In genomic region chr11:65115361-65116082, GRCh38 we compare ENCODE assay signal across 12 cellular contexts. TPM values are rescaled to one million over a fixed set of nuclear protein-coding genes. Genes with fewer than 3 reads are reported as not detected.
DNase-seq lines count a peak whose midpoint lies in the region; ATAC-seq, FAIRE-seq and TF ChIP-seq lines count a peak whose summit lies in the region.
"Had no signal": no experiment of that assay in that cellular context is flagged by ENCODE, and none has a peak within 500 bp of the region (broad histone marks: within the 10 kb centered on the region; RNA-seq: fewer than 3 reads in every experiment).

No MANE protein-coding gene starts in this region.

- no peak overlapping the region for H2BK5ac ChIP-seq in H9 (ENCODE audit: insufficient read length, low read length)

- H3K79me1 ChIP-seq in H9 (ENCODE audit: insufficient read depth, low read depth, low read length, poor library complexity, severe bottlenecking), result no peaks in the 10 kb centered on the region

- H3K27me3 Mint-ChIP-seq in H9 (ENCODE audit: low read depth), result peaks cover 1% of the 10 kb centered on the region; the same call in 1 of the 2 replicates
- H3K27me3 Mint-ChIP-seq in activated T-helper 2 cell treated with anti-CD3 and anti-CD28 coated beads, Interferon-gamma antibody, Interleukin-2, Interleukin-4, amounts not matched to agents 10 μg/mL and 5 μg/mL and 100 μg/mL, durations not matched to agents 14 hours and 24 hours and 36 hours (ENCODE audit: low read depth), result no peaks in the 10 kb centered on the region
- H3K27me3 Mint-ChIP-seq in naive B cell, result no peaks in the 10 kb centered on the region

- no peak overlapping the region for H3K18ac ChIP-seq in H9 (ENCODE audit: insufficient read length, low read depth, low read length)

- H4K5ac ChIP-seq in H9 (ENCODE audit: insufficient read length, low read depth, low read length), result no peak overlapping the region

- no peak overlapping the region for H2AFZ ChIP-seq in H9 (ENCODE audit: low read length)

- no peak overlapping the region for H3K4me3 ChIP-seq in A549

- TF ChIP-seq POLR2A in A549 (IDR thresholded peaks at IDR 0.05; ENCODE audit: low read length), result peak; percentile 23; the same call in 1 of the 2 replicates

- H3K23ac ChIP-seq in H9 (ENCODE audit: insufficient read length, low read depth, low read length), result no peak overlapping the region

- no peak for TF ChIP-seq CTCF in A549 (IDR thresholded peaks at IDR 0.05)
- TF ChIP-seq CTCF in H9 (conservative IDR thresholded peaks at IDR 0.05), result no peak

- H3K36me3 Mint-ChIP-seq in H9 (ENCODE audit: insufficient read depth in 1 of 3, low read depth in 3 of 3) (peaks cover 15 to 51% (median 49%) of the 10 kb centered on the region in 3 experiments), naive B cell (peaks cover 5 to 7% of the 10 kb centered on the region in 2 donors)
- H3K36me3 Mint-ChIP-seq in activated T-helper 2 cell treated with anti-CD3 and anti-CD28 coated beads, Interferon-gamma antibody, Interleukin-2, Interleukin-4, amounts not matched to agents 10 μg/mL and 5 μg/mL and 100 μg/mL, durations not matched to agents 14 hours and 24 hours and 36 hours (ENCODE audit: low read depth), result peaks cover 47% of the 10 kb centered on the region

- H3K27me3 ChIP-seq in H9 (ENCODE audit: insufficient read depth, low read length), result no peaks in the 10 kb centered on the region

- H4K91ac ChIP-seq in H9 (ENCODE audit: insufficient read length, low read depth, low read length), result no peak overlapping the region

- H2BK15ac ChIP-seq in H9 (ENCODE audit: low read depth, low read length), result no peak overlapping the region

- CTCF ChIA-PET in A549 (lab: Yijun Ruan, JAX), result interaction anchor here (0.8 kb wide), 1 partner anchor 328 kb away, joined by 3 read pairs; no protein-coding TSS in a partner anchor

- POLR2A ChIA-PET in A549 (lab: Yijun Ruan, JAX), result interaction anchor here (0.6 kb wide), 1 partner anchor 144 kb away, joined by 4 read pairs; no protein-coding TSS in a partner anchor

- H3K4me2 ChIP-seq in A549 (peak overlapping the region; percentile 92), H9 (ENCODE audit: insufficient read depth, insufficient read length, low read length) (no peak overlapping the region)

- DNase-seq in A549 (ENCODE audit: low read depth in 1 of 2, low spot score in 1 of 2) (no peak), H9 (peak; percentile 27), naive B cell (no peak), NCI-H226 (no peak), NCI-H526 treated with DMSO at 0.1 percent for 48 hours (lab: John Stamatoyannopoulos, UW) (no peak)
- DNase-seq in activated T-helper 2 cell treated with anti-CD3 and anti-CD28 coated beads, Interferon-gamma antibody, Interleukin-2, Interleukin-4, amounts not matched to agents 10 μg/mL and 5 μg/mL and 100 μg/mL, durations not matched to agents 14 hours and 24 hours and 36 hours (ENCODE audit: low spot score), result no peak
- DNase-seq: activated CD8-positive, alpha-beta memory T cell treated with anti-CD3 and anti-CD28 coated beads, Interleukin-2, amount 50 U/mL, for 48 hours; COR-L47; NCI-H2029 had no signal

- H3T11ph ChIP-seq in H9 (ENCODE audit: low read length), result no peak overlapping the region

- no peak for TF ChIP-seq RAD21 in A549 (conservative IDR thresholded peaks at IDR 0.05 in 1 of 2, IDR thresholded peaks at IDR 0.05 in 1 of 2)

- no peaks in the 10 kb centered on the region for H4K20me1 ChIP-seq in H9 (ENCODE audit: control insufficient read depth, insufficient read depth, insufficient read length)

- H3K14ac ChIP-seq in H9 (ENCODE audit: insufficient read depth, low read length), result no peak overlapping the region

- no peak overlapping the region for H2BK20ac ChIP-seq in H9 (ENCODE audit: low read depth, low read length, poor library complexity, severe bottlenecking)

- H3K56ac ChIP-seq in H9 (ENCODE audit: insufficient read length, low read depth, low read length), result no peak overlapping the region

- intact Hi-C loops in activated T-helper 2 cell treated with anti-CD3 and anti-CD28 coated beads, Interferon-gamma antibody, Interleukin-2, Interleukin-4, amounts not matched to agents 10 μg/mL and 5 μg/mL and 100 μg/mL, durations not matched to agents 14 hours and 24 hours and 36 hours (cut with micrococcal nuclease), result loop anchor here (2.0 to 10.0 kb wide), 4 partner anchors 19 to 459 kb away; partner anchors contain the start of genes ATG2A, EHBP1L1, FAM89B and SYVN1

- H3K4me3 Mint-ChIP-seq in H9, result peak overlapping the region; percentile 84 to 89
- peak overlapping the region; percentile 84 for H3K4me3 Mint-ChIP-seq in activated T-helper 2 cell treated with anti-CD3 and anti-CD28 coated beads, Interferon-gamma antibody, Interleukin-2, Interleukin-4, amounts not matched to agents 10 μg/mL and 5 μg/mL and 100 μg/mL, durations not matched to agents 14 hours and 24 hours and 36 hours (ENCODE audit: low read depth)
- peak overlapping the region in 7 of 8 donors; percentile 49 to 94 (median 59) for H3K4me3 Mint-ChIP-seq in naive B cell

- no peak for FAIRE-seq in A549 (lab: Jason Lieb, UNC)
- FAIRE-seq: colon had no signal

- H3K23me2 ChIP-seq in H9 (ENCODE audit: insufficient read length, low read depth, low read length, poor library complexity, severe bottlenecking), result peaks cover 18% of the 10 kb centered on the region

- H3K4ac ChIP-seq in H9 (ENCODE audit: low read depth, low read length), result no peak overlapping the region

- peaks cover 37% of the 10 kb centered on the region; the same call in 2 of the 3 replicates for H3K4me1 ChIP-seq in A549
- no peaks in the 10 kb centered on the region for H3K4me1 ChIP-seq in H9 (ENCODE audit: insufficient read depth, low read length)

- no peak overlapping the region for H3K9ac ChIP-seq in H9 (ENCODE audit: extremely low read depth, insufficient read length, low read length)

- peaks cover 17 to 24% of the 10 kb centered on the region in 2 experiments for H3K4me1 Mint-ChIP-seq in H9
- H3K4me1 Mint-ChIP-seq in activated T-helper 2 cell treated with anti-CD3 and anti-CD28 coated beads, Interferon-gamma antibody, Interleukin-2, Interleukin-4, amounts not matched to agents 10 μg/mL and 5 μg/mL and 100 μg/mL, durations not matched to agents 14 hours and 24 hours and 36 hours (ENCODE audit: low read depth), result peaks cover 31% of the 10 kb centered on the region
- peaks cover 38 to 79% (median 53%) of the 10 kb centered on the region in 3 donors for H3K4me1 Mint-ChIP-seq in naive B cell

- H3K9me3 ChIP-seq in A549 (no peaks in the 10 kb centered on the region), H9 (ENCODE audit: control insufficient read depth, low read depth, low read length) (no peaks in the 10 kb centered on the region)

- no peak overlapping the region for H2BK120ac ChIP-seq in H9 (ENCODE audit: low read depth, low read length, poor library complexity, severe bottlenecking)

- H4K8ac ChIP-seq in H9 (replicated peaks; ENCODE audit: insufficient read length, low read depth, low read length), result no peak overlapping the region

- no peak overlapping the region for H2BK12ac ChIP-seq in H9 (ENCODE audit: insufficient read length, low read depth, low read length)

- 91% methylated on average over 12 of the region's 21 CpGs for WGBS in A549 (ENCODE audit: missing lambda C conversion rate)
- WGBS in H9 (ENCODE audit: extremely low coverage, insufficient read length, low lambda C conversion rate), result no CpG with 5 or more reads among the region's 21 CpGs

- H3K27ac ChIP-seq in A549 (no peak overlapping the region), H9 (ENCODE audit: insufficient read length, low read depth, low read length) (no peak overlapping the region)

- H3K27ac Mint-ChIP-seq in H9 (peak overlapping the region in 1 of 3 experiments; percentile 61; a peak in 1 of 7 replicates), naive B cell (peak overlapping the region in 3 of 6 donors; percentile 65 to 81 (median 75))
- peak overlapping the region; percentile 88 for H3K27ac Mint-ChIP-seq in activated T-helper 2 cell treated with anti-CD3 and anti-CD28 coated beads, Interferon-gamma antibody, Interleukin-2, Interleukin-4, amounts not matched to agents 10 μg/mL and 5 μg/mL and 100 μg/mL, durations not matched to agents 14 hours and 24 hours and 36 hours

- no peak overlapping the region for H2AK5ac ChIP-seq in H9 (ENCODE audit: insufficient read length, low read length)

- ATAC-seq in A549 (no peak), naive B cell (ENCODE audit: low read depth in 2 of 2) (no peak), GM18909 (IDR thresholded peaks at IDR 0.05; ENCODE audit: poor library complexity, unreplicated experiment) (no peak), HG03159 (IDR thresholded peaks at IDR 0.05; ENCODE audit: unreplicated experiment) (no peak)

- H3K9me3 Mint-ChIP-seq in H9 (no peaks in the 10 kb centered on the region), naive B cell (no peaks in the 10 kb centered on the region)
- no peaks in the 10 kb centered on the region for H3K9me3 Mint-ChIP-seq in activated T-helper 2 cell treated with anti-CD3 and anti-CD28 coated beads, Interferon-gamma antibody, Interleukin-2, Interleukin-4, amounts not matched to agents 10 μg/mL and 5 μg/mL and 100 μg/mL, durations not matched to agents 14 hours and 24 hours and 36 hours

- H3K79me2 ChIP-seq in H9 (ENCODE audit: insufficient read depth, low read length), result no peaks in the 10 kb centered on the region

- no peak for TF ChIP-seq EP300 in A549 (IDR thresholded peaks at IDR 0.05)

RNA-seq across cellular contexts. Expression of gene ZNHIT2, which starts 2.0 kb away (rescaled TPM):
- polyA plus RNA-seq in A549 (2011; rRNA removed) (5.5 and 6.0 TPM in 2 replicates), A549 (2017; fragmentation: RNase III; extraction: RNeasy Plus Mini Kit Qiagen cat#74134 plus additional on column Dnase treatment) (12.4 to 14.0 TPM (median 13.5 TPM) in 3 replicates), naive B cell (ENCODE audit: low read depth in 6 of 6) (10 to 100 TPM in 4 of 6 donors, 1 to 10 TPM in 2; 6.3 to 16.5 (median 14.1) TPM)
- polyA plus RNA-seq in A549 (2012; cell fraction: cytosol; rRNA removed), result 9.8 and 15.8 TPM in 2 replicates
- 13.8 and 21.4 TPM in 2 replicates for polyA plus RNA-seq in A549 (2012; cell fraction: nucleus; rRNA removed)
- polyA minus RNA-seq in A549 (2011; rRNA and poly(A)+ RNA removed), result 2.9 and 4.0 TPM in 2 replicates
- total RNA-seq in H9 (2021), result 18.3 and 19.0 TPM in 2 replicates
- 11.3 and 12.8 TPM in 2 replicates for total RNA-seq in activated T-helper 2 cell treated with anti-CD3 and anti-CD28 coated beads, Interferon-gamma antibody, Interleukin-2, Interleukin-4, amounts not matched to agents 10 μg/mL and 5 μg/mL and 100 μg/mL, durations not matched to agents 14 hours and 24 hours and 36 hours

RNA-seq across cellular contexts. Expression of gene TM7SF2, which starts 3.9 kb away (rescaled TPM):
- polyA plus RNA-seq in A549 (2011; rRNA removed) (8.2 and 9.6 TPM in 2 replicates), A549 (2017; fragmentation: RNase III; extraction: RNeasy Plus Mini Kit Qiagen cat#74134 plus additional on column Dnase treatment) (6.9 to 9.7 TPM (median 8.2 TPM) in 3 replicates), naive B cell (ENCODE audit: low read depth in 6 of 6) (10 to 100 TPM; 11.6 to 18.4 (median 15.0) TPM)
- 7.9 and 10.1 TPM in 2 replicates for polyA plus RNA-seq in A549 (2012; cell fraction: cytosol; rRNA removed)
- 31.1 and 39.4 TPM in 2 replicates for polyA plus RNA-seq in A549 (2012; cell fraction: nucleus; rRNA removed)
- polyA minus RNA-seq in A549 (2011; rRNA and poly(A)+ RNA removed), result 8.6 and 19.4 TPM in 2 replicates
- 74.8 and 76.1 TPM in 2 replicates for total RNA-seq in H9 (2021)
- total RNA-seq in activated T-helper 2 cell treated with anti-CD3 and anti-CD28 coated beads, Interferon-gamma antibody, Interleukin-2, Interleukin-4, amounts not matched to agents 10 μg/mL and 5 μg/mL and 100 μg/mL, durations not matched to agents 14 hours and 24 hours and 36 hours, result 34.4 and 36.9 TPM in 2 replicates

RNA-seq across cellular contexts. Expression of gene FAU, which starts 6.4 kb away (rescaled TPM):
- polyA plus RNA-seq in A549 (2011; rRNA removed) (401 and 591 TPM in 2 replicates), A549 (2017; fragmentation: RNase III; extraction: RNeasy Plus Mini Kit Qiagen cat#74134 plus additional on column Dnase treatment) (866 to 893 TPM (median 878 TPM) in 3 replicates), naive B cell (ENCODE audit: low read depth in 6 of 6) (1,000 to 10,000 TPM; 1,024 to 1,586 (median 1,385) TPM)
- polyA plus RNA-seq in A549 (2012; cell fraction: cytosol; rRNA removed), result 964 and 1,067 TPM in 2 replicates
- 604 and 874 TPM in 2 replicates for polyA plus RNA-seq in A549 (2012; cell fraction: nucleus; rRNA removed)
- 132 and 170 TPM in 2 replicates for polyA minus RNA-seq in A549 (2011; rRNA and poly(A)+ RNA removed)
- total RNA-seq in H9 (2021), result 898 and 954 TPM in 2 replicates
- 1,016 and 1,034 TPM in 2 replicates for total RNA-seq in activated T-helper 2 cell treated with anti-CD3 and anti-CD28 coated beads, Interferon-gamma antibody, Interleukin-2, Interleukin-4, amounts not matched to agents 10 μg/mL and 5 μg/mL and 100 μg/mL, durations not matched to agents 14 hours and 24 hours and 36 hours

RNA-seq across cellular contexts. Expression of gene MRPL49, which starts 6.6 kb away (rescaled TPM):
- polyA plus RNA-seq in A549 (2011; rRNA removed) (55.5 and 61.8 TPM in 2 replicates), A549 (2017; fragmentation: RNase III; extraction: RNeasy Plus Mini Kit Qiagen cat#74134 plus additional on column Dnase treatment) (62.7 to 65.5 TPM (median 64.5 TPM) in 3 replicates), naive B cell (ENCODE audit: low read depth in 6 of 6) (100 to 1,000 TPM in 3 of 6 donors, 10 to 100 TPM in 3; 68.8 to 111 (median 102) TPM)
- 58.6 and 78.9 TPM in 2 replicates for polyA plus RNA-seq in A549 (2012; cell fraction: cytosol; rRNA removed)
- polyA plus RNA-seq in A549 (2012; cell fraction: nucleus; rRNA removed), result 49.9 and 81.5 TPM in 2 replicates
- 36.8 and 43.7 TPM in 2 replicates for polyA minus RNA-seq in A549 (2011; rRNA and poly(A)+ RNA removed)
- total RNA-seq in H9 (2021), result 66.7 and 73.4 TPM in 2 replicates
- 66.6 and 67.1 TPM in 2 replicates for total RNA-seq in activated T-helper 2 cell treated with anti-CD3 and anti-CD28 coated beads, Interferon-gamma antibody, Interleukin-2, Interleukin-4, amounts not matched to agents 10 μg/mL and 5 μg/mL and 100 μg/mL, durations not matched to agents 14 hours and 24 hours and 36 hours

RNA-seq across cellular contexts. Expression of gene SYVN1, which starts 18.8 kb away (rescaled TPM):
- polyA plus RNA-seq in A549 (2011; rRNA removed), result 21.4 and 50.4 TPM in 2 replicates
- 37.4 and 48.6 TPM in 2 replicates for polyA plus RNA-seq in A549 (2012; cell fraction: cytosol; rRNA removed)
- polyA plus RNA-seq in A549 (2012; cell fraction: nucleus; rRNA removed), result 74.8 and 97.4 TPM in 2 replicates
- polyA plus RNA-seq in A549 (2017; fragmentation: RNase III; extraction: RNeasy Plus Mini Kit Qiagen cat#74134 plus additional on column Dnase treatment), result 22.4 to 26.9 TPM (median 25.1 TPM) in 3 replicates
- polyA minus RNA-seq in A549 (2011; rRNA and poly(A)+ RNA removed), result 56.9 and 72.9 TPM in 2 replicates
- total RNA-seq in H9 (2021), result 31.3 and 31.6 TPM in 2 replicates
- 40.1 and 42.2 TPM in 2 replicates for total RNA-seq in activated T-helper 2 cell treated with anti-CD3 and anti-CD28 coated beads, Interferon-gamma antibody, Interleukin-2, Interleukin-4, amounts not matched to agents 10 μg/mL and 5 μg/mL and 100 μg/mL, durations not matched to agents 14 hours and 24 hours and 36 hours
- polyA plus RNA-seq in naive B cell (ENCODE audit: low read depth in 6 of 6), result 10 to 100 TPM; 21.4 to 86.9 (median 43.5) TPM
